In genomic region chr16:67482260-67482924, GRCh38 we compare ENCODE assay signal across 9 cellular contexts. TPM values are rescaled to one million over a fixed set of nuclear protein-coding genes. Genes with fewer than 3 reads are reported as not detected.
DNase-seq lines count a peak whose midpoint lies in the region; TF ChIP-seq lines count a peak whose summit lies in the region.
"Had no signal": no experiment of that assay in that cellular context is flagged by ENCODE, and none has a peak within 500 bp of the region (broad histone marks: within the 10 kb centered on the region; RNA-seq: fewer than 3 reads in every experiment).

No MANE protein-coding gene starts in this region.

- intact Hi-C loops in dorsolateral prefrontal cortex (cut with DNase I), result loop anchor here (5.0 kb wide), 3 partner anchors 40 to 80 kb away; partner anchors contain the start of gene CTCF (in 1 of the 2)

- H3K36me3 ChIP-seq in NT2/D1 (ENCODE audit: insufficient read depth, insufficient read length, low read length), result peaks cover 6% of the 10 kb centered on the region

- H3K36me3 Mint-ChIP-seq in nephron (ENCODE audit: low read depth), result no peaks in the 10 kb centered on the region

- H3K4me3 Mint-ChIP-seq in nephron, result peak overlapping the region; percentile 97 to 100 (median 99)

- H3K4me1 ChIP-seq in NT2/D1 (ENCODE audit: insufficient read depth, insufficient read length), result peaks cover 8% of the 10 kb centered on the region

- POLR2A ChIA-PET in HEK293T (lab: Yijun Ruan, JAX), result no interaction called here

- peak overlapping the region; percentile 92 for H3K9ac ChIP-seq in NT2/D1 (ENCODE audit: insufficient read length, low read depth)

- H3K27ac ChIP-seq in dorsolateral prefrontal cortex, result peak overlapping the region in 54 of 59 donors; percentile 7 to 99 (median 91)

- H3K9me3 ChIP-seq in NT2/D1 (ENCODE audit: insufficient read depth, low read length), result no peaks in the 10 kb centered on the region

- H3K4me3 ChIP-seq in AG09309 (ENCODE audit: control insufficient read depth, low read depth, low read length) (peak overlapping the region; percentile 46), NT2/D1 (ENCODE audit: insufficient read length, low read depth) (peak overlapping the region; percentile 9), dorsolateral prefrontal cortex (peak overlapping the region; percentile 60 to 100 (median 96))

- CTCF ChIA-PET in HEK293T (lab: Yijun Ruan, JAX), result interaction anchor here (1.0 to 2.0 kb wide), 3 partner anchors 8 to 39 kb away, joined by 3 to 12 read pairs (median 7); no protein-coding TSS in a partner anchor

- TF ChIP-seq CTCF in AG09309 (IDR thresholded peaks at IDR 0.05; ENCODE audit: control insufficient read depth, insufficient read depth, low read depth, low read length, missing control alignments) (no peak), dorsolateral prefrontal cortex (IDR thresholded peaks at IDR 0.05 in 54 of 56, conservative IDR thresholded peaks at IDR 0.05 in 2 of 56; ENCODE audit: low read depth in 1 of 56, partially characterized antibody in 56 of 56) (no peak), nephron (IDR thresholded peaks at IDR 0.05; ENCODE audit: unreplicated experiment in 3 of 3) (no peak)

- peaks cover 3% of the 10 kb centered on the region for H3K27me3 Mint-ChIP-seq in nephron (ENCODE audit: low read depth)

- no peaks in the 10 kb centered on the region for H3K9me3 Mint-ChIP-seq in nephron

- H3K27ac Mint-ChIP-seq in nephron, result peak overlapping the region; percentile 97 to 99 (median 99)

- DNase-seq in AG09309 (ENCODE audit: low read depth) (no peak), NT2/D1 (ENCODE audit: low read depth, low spot score) (no peak), dorsolateral prefrontal cortex (no peak), HEK293T (ENCODE audit: extremely low spot score) (no peak), LoVo (ENCODE audit: low spot score) (no peak), DMS114 treated with DMSO at 0.1 percent for 48 hours (lab: John Stamatoyannopoulos, UW; ENCODE audit: unreplicated experiment) (no peak), SKM-1 treated with dmso at 0.1 percent for 144 hours (lab: John Stamatoyannopoulos, UW; ENCODE audit: unreplicated experiment) (no peak)

- peaks cover 21% of the 10 kb centered on the region for H3K4me1 Mint-ChIP-seq in nephron

- peaks cover 4% of the 10 kb centered on the region for H3K27me3 ChIP-seq in NT2/D1 (ENCODE audit: insufficient read depth, insufficient read length)
- no peaks in the 10 kb centered on the region for H3K27me3 ChIP-seq in dorsolateral prefrontal cortex

TF ChIP-seq in HEK293T, 16 proteins besides CTCF, POLR2A, EP300 and RAD21:
- no peak for TF ChIP-seq ARNT (IDR thresholded peaks at IDR 0.05)
- no peak for TF ChIP-seq PKNOX1 (IDR thresholded peaks at IDR 0.05)
- no peak for TF ChIP-seq FOXA1 (IDR thresholded peaks at IDR 0.05)
- no peak for TF ChIP-seq TARDBP (IDR thresholded peaks at IDR 0.05)
- no peak for TF ChIP-seq ELF4 (IDR thresholded peaks at IDR 0.05)
- no peak for TF ChIP-seq L3MBTL2 (conservative IDR thresholded peaks at IDR 0.05)
- no peak for TF ChIP-seq LEF1 (IDR thresholded peaks at IDR 0.05; ENCODE audit: borderline replicate concordance)

RNA-seq across cellular contexts. Expression of gene AGRP, which starts 1.0 kb away (rescaled TPM):
- 1 to 10 TPM in 2 of 120 experiments, under 1 TPM in 10, not detected in 108; 0.52 to 1.1 (median 0.72) TPM for total RNA-seq in dorsolateral prefrontal cortex
- total RNA-seq: NCI-H460 had no signal

RNA-seq across cellular contexts. Expression of gene ATP6V0D1, which starts 1.4 kb away (rescaled TPM):
- total RNA-seq in dorsolateral prefrontal cortex, result 100 to 1,000 TPM in 118 of 120 experiments, 10 to 100 TPM in 2; 97.6 to 219 (median 177) TPM

RNA-seq across cellular contexts. Expression of gene RIPOR1, which starts 46.2 kb away (rescaled TPM):
- 100 to 1,000 TPM in 114 of 120 experiments, 10 to 100 TPM in 6; 67.9 to 185 (median 128) TPM for total RNA-seq in dorsolateral prefrontal cortex

RNA-seq across cellular contexts. Expression of gene HSD11B2, which starts 51.5 kb away (rescaled TPM):
- total RNA-seq in dorsolateral prefrontal cortex, result 10 to 100 TPM in 24 of 120 experiments, 1 to 10 TPM in 89, under 1 TPM in 7; 0.58 to 24.5 (median 6.2) TPM

Comparison
In these comparisons a context has a peak if more than half of its experiments do, and no peak if none do; other contexts are left out.
1. H3K4me3 ChIP-seq: peak in every context shown above with its lines; median percentile 96 in dorsolateral prefrontal cortex; 46 in AG09309; 9 in NT2/D1.